10 cellular contexts compared by ENCODE assay signal in the genomic region with DNA sequence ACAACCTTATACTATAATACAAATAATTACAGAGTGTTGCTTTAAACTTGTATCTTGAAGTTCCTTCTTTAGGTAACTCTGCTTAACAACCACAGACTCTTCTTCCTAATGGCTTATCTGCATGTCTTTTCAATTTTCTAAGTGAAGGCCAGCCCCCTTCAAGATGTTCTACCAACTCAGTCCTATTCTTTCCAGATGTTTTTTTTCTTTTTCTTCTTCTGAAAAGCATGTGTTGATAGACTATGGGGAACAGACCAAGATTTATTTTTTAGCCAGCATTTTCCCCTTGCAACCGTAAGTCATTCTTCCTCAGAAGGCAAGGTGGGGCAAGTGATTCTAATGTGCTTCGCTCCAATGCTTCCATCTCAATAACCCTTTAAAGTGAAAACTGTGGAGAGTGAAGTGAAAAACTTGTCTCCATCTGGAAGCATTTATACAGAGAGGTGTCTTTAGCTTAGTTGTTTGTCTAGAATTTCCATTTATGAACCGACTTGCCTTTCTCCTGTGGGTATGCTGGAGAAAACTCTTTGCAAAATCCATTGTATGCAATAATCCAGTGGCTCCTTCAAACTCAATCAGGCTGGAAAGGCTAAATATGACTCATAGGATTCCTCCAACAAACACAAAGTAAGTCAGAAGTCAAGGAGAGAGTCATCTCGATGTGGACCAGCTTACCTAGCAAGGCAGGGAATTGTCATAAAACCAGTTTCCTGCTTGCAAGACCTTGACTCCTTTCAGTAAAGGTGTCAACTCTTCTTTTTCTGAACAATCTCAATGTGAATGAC.
A peak's percentile ranks its signal among the peaks of the same experiment; 100 is the strongest.
DNase-seq lines count a peak whose midpoint lies in the region; ATAC-seq, FAIRE-seq and TF ChIP-seq lines count a peak whose summit lies in the region.
"Had no signal": no experiment of that assay in that cellular context is flagged by ENCODE, and none has a peak within 500 bp of the region (broad histone marks: within the 10 kb centered on the region; RNA-seq: fewer than 3 reads in every experiment).

No MANE protein-coding gene starts in this region.

- peak overlapping the region; percentile 100 for H3K27ac Mint-ChIP-seq in T-cell

- H3K4me1 ChIP-seq in small intestine (ENCODE audit: control insufficient read depth in 2 of 2, insufficient read depth in 1 of 2, low read depth in 1 of 2, low read length in 1 of 2): peaks cover 2 to 22% of the 10 kb centered on the region in 2 donors

- TF ChIP-seq CTCF in fibroblast of villous mesenchyme (IDR thresholded peaks at IDR 0.05; ENCODE audit: insufficient read depth, low read depth, low read length) (no peak), GM10266 (IDR thresholded peaks at IDR 0.05; ENCODE audit: control insufficient read depth, insufficient read depth, low read depth, missing control alignments) (no peak)

- no peaks in the 10 kb centered on the region for H3K36me3 ChIP-seq in small intestine (ENCODE audit: control insufficient read depth in 2 of 2, insufficient read depth in 2 of 2, low read length in 2 of 2)

- CTCF ChIA-PET in T-cell (lab: Charles Lee): interaction anchor here (0.7 to 1.8 kb wide), 4 partner anchors 7 to 83 kb away, joined by 3 to 11 read pairs (median 6); a partner anchor contains a TSS

- no peaks in the 10 kb centered on the region for H3K27me3 Mint-ChIP-seq in T-cell

- peaks cover 91 to 93% (median 92%) of the 10 kb centered on the region in 3 donors for H3K4me1 Mint-ChIP-seq in T-cell

- DNase-seq in HCEC 1CT (peak; percentile 85), T-cell (no peak), fibroblast of villous mesenchyme (ENCODE audit: low read depth) (peak; percentile 69), small intestine (peak; percentile 43), HuH-7 (ENCODE audit: low spot score) (no peak), GM10266 (ENCODE audit: extremely low spot score) (no peak), NCI-H1092 treated with DMSO at 0.1 percent for 48 hours (lab: John Stamatoyannopoulos, UW) (no peak)
- DNase-seq: cortex of kidney, NCI-H526 had no signal

- no peaks in the 10 kb centered on the region for H3K9me3 ChIP-seq in small intestine (ENCODE audit: control insufficient read depth, low read depth)

- H3K36me3 Mint-ChIP-seq in T-cell: peaks cover 6% of the 10 kb centered on the region

- 58 to 60% (median 58%) methylated on average over 4 of the region's 4 CpGs for WGBS in small intestine, 3 donors

- H3K27ac ChIP-seq in small intestine (ENCODE audit: low read depth in 1 of 2, low read length in 1 of 2): peak overlapping the region; percentile 8 to 92

- no peaks in the 10 kb centered on the region for H3K27me3 ChIP-seq in small intestine (ENCODE audit: control insufficient read depth in 2 of 2, insufficient read depth in 2 of 2, low read length in 2 of 2)

- no peaks in the 10 kb centered on the region for H3K9me3 Mint-ChIP-seq in T-cell

- no peak for FAIRE-seq in small intestine (lab: Jason Lieb, UNC)

- POLR2A ChIA-PET in T-cell (lab: Charles Lee): interaction anchor here in 1 of 2 donors (0.7 kb wide), 1 partner anchor 150 kb away, joined by 3 read pairs; no protein-coding TSS in a partner anchor

- H3K4me3 ChIP-seq in fibroblast of villous mesenchyme (ENCODE audit: low read depth, low read length) (no peak overlapping the region), small intestine (ENCODE audit: low read depth in 1 of 2, low read length in 2 of 2) (no peak overlapping the region)

- H3K4me3 Mint-ChIP-seq in T-cell: peak overlapping the region in 2 of 3 donors; percentile 6 to 73

- peak in 1 of 4 experiments; percentile 17 for ATAC-seq in T-cell (replicated peaks in 1 of 4)
- no peak for ATAC-seq in GM21381 (IDR thresholded peaks at IDR 0.05; ENCODE audit: unreplicated experiment)

Comparison
In these comparisons a context has a peak if more than half of its experiments do, and no peak if none do; other contexts are left out.
1. DNase-seq: peak in HCEC 1CT (single experiment), fibroblast of villous mesenchyme (single experiment) and small intestine (single experiment); none in T-cell (0 of 34), HuH-7 (single experiment), GM10266 (single experiment) and NCI-H1092 treated with DMSO at 0.1 percent for 48 hours (single experiment).